ENCODE assay signal across 1 cellular context in the genomic region with DNA sequence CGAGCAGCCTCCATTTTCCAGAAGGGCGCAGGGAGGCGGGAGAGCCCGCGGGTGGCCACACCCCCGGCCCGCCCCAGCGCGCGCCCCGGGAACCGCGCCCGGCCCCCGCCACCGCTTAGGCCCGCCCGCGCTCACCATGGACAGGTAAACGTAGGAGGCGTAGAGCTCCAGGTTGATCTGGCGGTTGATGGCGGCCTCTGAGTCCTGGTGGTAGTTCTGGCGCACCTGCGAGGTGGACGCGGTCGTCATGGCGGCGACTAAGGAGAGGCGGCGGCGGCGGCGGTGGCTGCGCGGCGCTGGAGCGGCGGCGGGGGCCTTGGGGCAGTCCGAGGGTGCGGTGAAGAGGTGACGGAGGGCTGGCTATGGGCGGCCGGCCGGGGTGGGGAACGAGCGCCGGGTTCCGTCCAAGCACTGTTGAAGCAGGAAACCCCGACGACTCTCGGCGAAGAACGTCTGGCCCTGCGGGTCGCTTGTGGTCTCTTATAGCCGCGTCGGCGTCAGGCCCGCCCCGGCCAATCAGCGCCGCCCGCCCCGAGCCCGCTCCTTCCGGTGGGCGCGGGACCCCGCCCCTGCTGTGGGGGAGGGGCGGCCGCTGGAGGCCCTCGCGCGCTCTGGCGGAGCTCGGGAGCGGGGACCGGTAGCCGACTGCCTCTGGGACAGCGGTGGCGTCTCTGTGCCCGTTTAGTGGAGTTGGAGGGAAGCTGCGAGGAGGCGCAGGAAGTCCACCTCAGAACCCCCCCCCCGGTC.
TF ChIP-seq lines count a peak whose summit lies in the region.

A gene (minus strand): TSS at position 458 of the 747 bp plus-strand sequence. CDS start 209 bp downstream, at position 249.

TF ChIP-seq in HepG2, 621 proteins besides CTCF, POLR2A, EP300 and RAD21 (continued from another document and continues in another):
- TF ChIP-seq, protein P1, sequence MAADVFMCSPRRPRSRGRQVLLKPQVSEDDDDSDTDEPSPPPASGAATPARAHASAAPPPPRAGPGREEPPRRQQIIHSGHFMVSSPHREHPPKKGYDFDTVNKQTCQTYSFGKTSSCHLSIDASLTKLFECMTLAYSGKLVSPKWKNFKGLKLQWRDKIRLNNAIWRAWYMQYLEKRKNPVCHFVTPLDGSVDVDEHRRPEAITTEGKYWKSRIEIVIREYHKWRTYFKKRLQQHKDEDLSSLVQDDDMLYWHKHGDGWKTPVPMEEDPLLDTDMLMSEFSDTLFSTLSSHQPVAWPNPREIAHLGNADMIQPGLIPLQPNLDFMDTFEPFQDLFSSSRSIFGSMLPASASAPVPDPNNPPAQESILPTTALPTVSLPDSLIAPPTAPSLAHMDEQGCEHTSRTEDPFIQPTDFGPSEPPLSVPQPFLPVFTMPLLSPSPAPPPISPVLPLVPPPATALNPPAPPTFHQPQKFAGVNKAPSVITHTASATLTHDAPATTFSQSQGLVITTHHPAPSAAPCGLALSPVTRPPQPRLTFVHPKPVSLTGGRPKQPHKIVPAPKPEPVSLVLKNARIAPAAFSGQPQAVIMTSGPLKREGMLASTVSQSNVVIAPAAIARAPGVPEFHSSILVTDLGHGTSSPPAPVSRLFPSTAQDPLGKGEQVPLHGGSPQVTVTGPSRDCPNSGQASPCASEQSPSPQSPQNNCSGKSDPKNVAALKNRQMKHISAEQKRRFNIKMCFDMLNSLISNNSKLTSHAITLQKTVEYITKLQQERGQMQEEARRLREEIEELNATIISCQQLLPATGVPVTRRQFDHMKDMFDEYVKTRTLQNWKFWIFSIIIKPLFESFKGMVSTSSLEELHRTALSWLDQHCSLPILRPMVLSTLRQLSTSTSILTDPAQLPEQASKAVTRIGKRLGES (CRISPR knock-in tag; IDR thresholded peaks at IDR 0.05; ENCODE audit: borderline replicate concordance), result 0 out of 2 replicates have a peak, but pooled peaks have one; percentile 61
- TF ChIP-seq NFE2L1 (CRISPR knock-in tag; IDR thresholded peaks at IDR 0.05; ENCODE audit: borderline replicate concordance) (no peak), KMT2A (CRISPR knock-in tag; IDR thresholded peaks at IDR 0.05) (peak; percentile 3; the same call in 1 of the 2 replicates), ZFP37 (CRISPR knock-in tag; IDR thresholded peaks at IDR 0.05; ENCODE audit: borderline replicate concordance) (no peak; the same call in 1 of the 2 replicates), JDP2 (CRISPR knock-in tag; IDR thresholded peaks at IDR 0.05; ENCODE audit: borderline replicate concordance) (peak; percentile 79), CHD4 (IDR thresholded peaks at IDR 0.05; ENCODE audit: borderline replicate concordance, low read length) (no peak), ZFP82 (CRISPR knock-in tag; IDR thresholded peaks at IDR 0.05; ENCODE audit: borderline replicate concordance) (peak; percentile 90), MED8 (CRISPR knock-in tag; IDR thresholded peaks at IDR 0.05; ENCODE audit: insufficient replicate concordance) (no peak), SIX1 (CRISPR knock-in tag; IDR thresholded peaks at IDR 0.05; ENCODE audit: borderline replicate concordance) (0 out of 2 replicates have a peak, but pooled peaks have one; percentile 31), DNMT3B (CRISPR knock-in tag; conservative IDR thresholded peaks at IDR 0.05) (0 out of 2 replicates have a peak, but pooled peaks have one; percentile 10), ZNF354B (CRISPR knock-in tag; IDR thresholded peaks at IDR 0.05) (0 out of 2 replicates have a peak, but pooled peaks have one; percentile 4), MATR3 (CRISPR knock-in tag; IDR thresholded peaks at IDR 0.05) (no peak), ZZZ3 (CRISPR knock-in tag; IDR thresholded peaks at IDR 0.05; ENCODE audit: borderline replicate concordance) (no peak), NFYC (CRISPR knock-in tag; IDR thresholded peaks at IDR 0.05) (peak; percentile 79), BRD4 (CRISPR knock-in tag; IDR thresholded peaks at IDR 0.05) (no peak), ZNF720 (CRISPR knock-in tag; IDR thresholded peaks at IDR 0.05) (no peak), HOXD1 (CRISPR knock-in tag; IDR thresholded peaks at IDR 0.05) (peak; percentile 55; the same call in 1 of the 2 replicates), ZNF235 (CRISPR knock-in tag; IDR thresholded peaks at IDR 0.05; ENCODE audit: borderline replicate concordance) (no peak), RBFOX2 (IDR thresholded peaks at IDR 0.05; ENCODE audit: low read depth, low read length) (peak; percentile 99), SP4 (CRISPR knock-in tag; IDR thresholded peaks at IDR 0.05) (peak; percentile 90), SOX5 (CRISPR knock-in tag; IDR thresholded peaks at IDR 0.05; ENCODE audit: borderline replicate concordance) (peak; percentile 20; the same call in 1 of the 2 replicates), ZSCAN20 (CRISPR knock-in tag; IDR thresholded peaks at IDR 0.05; ENCODE audit: borderline replicate concordance) (peak; percentile 81), U2AF1 (optimal IDR thresholded peaks at IDR 0.05; ENCODE audit: low read depth, low read length) (no peak), ESRRA (CRISPR knock-in tag; IDR thresholded peaks at IDR 0.05; ENCODE audit: low read depth) (no peak), KDM5A (IDR thresholded peaks at IDR 0.05; ENCODE audit: borderline replicate concordance, low read length) (0 out of 2 replicates have a peak, but pooled peaks have one; percentile 23), CEBPB (IDR thresholded peaks at IDR 0.05; ENCODE audit: borderline replicate concordance, low read depth, low read length) (no peak), ATF7-NPFF (CRISPR knock-in tag; IDR thresholded peaks at IDR 0.05; ENCODE audit: low read depth) (peak; percentile 76; the same call in 1 of the 2 replicates), ZNF12 (CRISPR knock-in tag; IDR thresholded peaks at IDR 0.05) (no peak), HNRNPH1 (optimal IDR thresholded peaks at IDR 0.05; ENCODE audit: low read depth, low read length) (no peak), ZNF496 (CRISPR knock-in tag; IDR thresholded peaks at IDR 0.05; ENCODE audit: insufficient replicate concordance) (no peak), ZBTB20 (CRISPR knock-in tag; IDR thresholded peaks at IDR 0.05; ENCODE audit: borderline replicate concordance, low read depth) (no peak), AGO1 (IDR thresholded peaks at IDR 0.05; ENCODE audit: low read depth, low read length, poor library complexity, severe bottlenecking) (no peak), HDAC2 (CRISPR knock-in tag; IDR thresholded peaks at IDR 0.05) (no peak), ZNF329 (CRISPR knock-in tag; IDR thresholded peaks at IDR 0.05; ENCODE audit: low read depth) (no peak), ZNF589 (CRISPR knock-in tag; conservative IDR thresholded peaks at IDR 0.05) (peak; percentile 57; the same call in 1 of the 2 replicates)
- TF ChIP-seq, protein P2, sequence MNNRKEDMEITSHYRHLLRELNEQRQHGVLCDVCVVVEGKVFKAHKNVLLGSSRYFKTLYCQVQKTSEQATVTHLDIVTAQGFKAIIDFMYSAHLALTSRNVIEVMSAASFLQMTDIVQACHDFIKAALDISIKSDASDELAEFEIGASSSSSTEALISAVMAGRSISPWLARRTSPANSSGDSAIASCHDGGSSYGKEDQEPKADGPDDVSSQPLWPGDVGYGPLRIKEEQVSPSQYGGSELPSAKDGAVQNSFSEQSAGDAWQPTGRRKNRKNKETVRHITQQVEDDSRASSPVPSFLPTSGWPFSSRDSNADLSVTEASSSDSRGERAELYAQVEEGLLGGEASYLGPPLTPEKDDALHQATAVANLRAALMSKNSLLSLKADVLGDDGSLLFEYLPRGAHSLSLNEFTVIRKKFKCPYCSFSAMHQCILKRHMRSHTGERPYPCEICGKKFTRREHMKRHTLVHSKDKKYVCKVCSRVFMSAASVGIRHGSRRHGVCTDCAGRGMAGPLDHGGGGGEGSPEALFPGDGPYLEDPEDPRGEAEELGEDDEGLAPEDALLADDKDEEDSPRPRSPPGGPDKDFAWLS (CRISPR knock-in tag; IDR thresholded peaks at IDR 0.05; ENCODE audit: borderline replicate concordance), result no peak
- TF ChIP-seq, protein P3, sequence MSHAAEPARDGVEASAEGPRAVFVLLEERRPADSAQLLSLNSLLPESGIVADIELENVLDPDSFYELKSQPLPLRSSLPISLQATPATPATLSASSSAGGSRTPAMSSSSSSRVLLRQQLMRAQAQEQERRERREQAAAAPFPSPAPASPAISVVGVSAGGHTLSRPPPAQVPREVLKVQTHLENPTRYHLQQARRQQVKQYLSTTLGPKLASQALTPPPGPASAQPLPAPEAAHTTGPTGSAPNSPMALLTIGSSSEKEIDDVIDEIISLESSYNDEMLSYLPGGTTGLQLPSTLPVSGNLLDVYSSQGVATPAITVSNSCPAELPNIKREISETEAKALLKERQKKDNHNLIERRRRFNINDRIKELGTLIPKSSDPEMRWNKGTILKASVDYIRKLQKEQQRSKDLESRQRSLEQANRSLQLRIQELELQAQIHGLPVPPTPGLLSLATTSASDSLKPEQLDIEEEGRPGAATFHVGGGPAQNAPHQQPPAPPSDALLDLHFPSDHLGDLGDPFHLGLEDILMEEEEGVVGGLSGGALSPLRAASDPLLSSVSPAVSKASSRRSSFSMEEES (CRISPR knock-in tag; IDR thresholded peaks at IDR 0.05), result no peak; the same call in 1 of the 2 replicates
- TF ChIP-seq, protein P4, sequence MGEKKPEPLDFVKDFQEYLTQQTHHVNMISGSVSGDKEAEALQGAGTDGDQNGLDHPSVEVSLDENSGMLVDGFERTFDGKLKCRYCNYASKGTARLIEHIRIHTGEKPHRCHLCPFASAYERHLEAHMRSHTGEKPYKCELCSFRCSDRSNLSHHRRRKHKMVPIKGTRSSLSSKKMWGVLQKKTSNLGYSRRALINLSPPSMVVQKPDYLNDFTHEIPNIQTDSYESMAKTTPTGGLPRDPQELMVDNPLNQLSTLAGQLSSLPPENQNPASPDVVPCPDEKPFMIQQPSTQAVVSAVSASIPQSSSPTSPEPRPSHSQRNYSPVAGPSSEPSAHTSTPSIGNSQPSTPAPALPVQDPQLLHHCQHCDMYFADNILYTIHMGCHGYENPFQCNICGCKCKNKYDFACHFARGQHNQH (CRISPR knock-in tag; IDR thresholded peaks at IDR 0.05), result peak; percentile 82
- TF ChIP-seq, protein P5, sequence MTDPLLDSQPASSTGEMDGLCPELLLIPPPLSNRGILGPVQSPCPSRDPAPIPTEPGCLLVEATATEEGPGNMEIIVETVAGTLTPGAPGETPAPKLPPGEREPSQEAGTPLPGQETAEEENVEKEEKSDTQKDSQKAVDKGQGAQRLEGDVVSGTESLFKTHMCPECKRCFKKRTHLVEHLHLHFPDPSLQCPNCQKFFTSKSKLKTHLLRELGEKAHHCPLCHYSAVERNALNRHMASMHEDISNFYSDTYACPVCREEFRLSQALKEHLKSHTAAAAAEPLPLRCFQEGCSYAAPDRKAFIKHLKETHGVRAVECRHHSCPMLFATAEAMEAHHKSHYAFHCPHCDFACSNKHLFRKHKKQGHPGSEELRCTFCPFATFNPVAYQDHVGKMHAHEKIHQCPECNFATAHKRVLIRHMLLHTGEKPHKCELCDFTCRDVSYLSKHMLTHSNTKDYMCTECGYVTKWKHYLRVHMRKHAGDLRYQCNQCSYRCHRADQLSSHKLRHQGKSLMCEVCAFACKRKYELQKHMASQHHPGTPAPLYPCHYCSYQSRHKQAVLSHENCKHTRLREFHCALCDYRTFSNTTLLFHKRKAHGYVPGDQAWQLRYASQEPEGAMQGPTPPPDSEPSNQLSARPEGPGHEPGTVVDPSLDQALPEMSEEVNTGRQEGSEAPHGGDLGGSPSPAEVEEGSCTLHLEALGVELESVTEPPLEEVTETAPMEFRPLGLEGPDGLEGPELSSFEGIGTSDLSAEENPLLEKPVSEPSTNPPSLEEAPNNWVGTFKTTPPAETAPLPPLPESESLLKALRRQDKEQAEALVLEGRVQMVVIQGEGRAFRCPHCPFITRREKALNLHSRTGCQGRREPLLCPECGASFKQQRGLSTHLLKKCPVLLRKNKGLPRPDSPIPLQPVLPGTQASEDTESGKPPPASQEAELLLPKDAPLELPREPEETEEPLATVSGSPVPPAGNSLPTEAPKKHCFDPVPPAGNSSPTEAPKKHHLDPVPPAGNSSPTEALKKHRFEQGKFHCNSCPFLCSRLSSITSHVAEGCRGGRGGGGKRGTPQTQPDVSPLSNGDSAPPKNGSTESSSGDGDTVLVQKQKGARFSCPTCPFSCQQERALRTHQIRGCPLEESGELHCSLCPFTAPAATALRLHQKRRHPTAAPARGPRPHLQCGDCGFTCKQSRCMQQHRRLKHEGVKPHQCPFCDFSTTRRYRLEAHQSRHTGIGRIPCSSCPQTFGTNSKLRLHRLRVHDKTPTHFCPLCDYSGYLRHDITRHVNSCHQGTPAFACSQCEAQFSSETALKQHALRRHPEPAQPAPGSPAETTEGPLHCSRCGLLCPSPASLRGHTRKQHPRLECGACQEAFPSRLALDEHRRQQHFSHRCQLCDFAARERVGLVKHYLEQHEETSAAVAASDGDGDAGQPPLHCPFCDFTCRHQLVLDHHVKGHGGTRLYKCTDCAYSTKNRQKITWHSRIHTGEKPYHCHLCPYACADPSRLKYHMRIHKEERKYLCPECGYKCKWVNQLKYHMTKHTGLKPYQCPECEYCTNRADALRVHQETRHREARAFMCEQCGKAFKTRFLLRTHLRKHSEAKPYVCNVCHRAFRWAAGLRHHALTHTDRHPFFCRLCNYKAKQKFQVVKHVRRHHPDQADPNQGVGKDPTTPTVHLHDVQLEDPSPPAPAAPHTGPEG (CRISPR knock-in tag; IDR thresholded peaks at IDR 0.05), result peak; percentile 38; the same call in 1 of the 2 replicates
- TF ChIP-seq, protein P6, sequence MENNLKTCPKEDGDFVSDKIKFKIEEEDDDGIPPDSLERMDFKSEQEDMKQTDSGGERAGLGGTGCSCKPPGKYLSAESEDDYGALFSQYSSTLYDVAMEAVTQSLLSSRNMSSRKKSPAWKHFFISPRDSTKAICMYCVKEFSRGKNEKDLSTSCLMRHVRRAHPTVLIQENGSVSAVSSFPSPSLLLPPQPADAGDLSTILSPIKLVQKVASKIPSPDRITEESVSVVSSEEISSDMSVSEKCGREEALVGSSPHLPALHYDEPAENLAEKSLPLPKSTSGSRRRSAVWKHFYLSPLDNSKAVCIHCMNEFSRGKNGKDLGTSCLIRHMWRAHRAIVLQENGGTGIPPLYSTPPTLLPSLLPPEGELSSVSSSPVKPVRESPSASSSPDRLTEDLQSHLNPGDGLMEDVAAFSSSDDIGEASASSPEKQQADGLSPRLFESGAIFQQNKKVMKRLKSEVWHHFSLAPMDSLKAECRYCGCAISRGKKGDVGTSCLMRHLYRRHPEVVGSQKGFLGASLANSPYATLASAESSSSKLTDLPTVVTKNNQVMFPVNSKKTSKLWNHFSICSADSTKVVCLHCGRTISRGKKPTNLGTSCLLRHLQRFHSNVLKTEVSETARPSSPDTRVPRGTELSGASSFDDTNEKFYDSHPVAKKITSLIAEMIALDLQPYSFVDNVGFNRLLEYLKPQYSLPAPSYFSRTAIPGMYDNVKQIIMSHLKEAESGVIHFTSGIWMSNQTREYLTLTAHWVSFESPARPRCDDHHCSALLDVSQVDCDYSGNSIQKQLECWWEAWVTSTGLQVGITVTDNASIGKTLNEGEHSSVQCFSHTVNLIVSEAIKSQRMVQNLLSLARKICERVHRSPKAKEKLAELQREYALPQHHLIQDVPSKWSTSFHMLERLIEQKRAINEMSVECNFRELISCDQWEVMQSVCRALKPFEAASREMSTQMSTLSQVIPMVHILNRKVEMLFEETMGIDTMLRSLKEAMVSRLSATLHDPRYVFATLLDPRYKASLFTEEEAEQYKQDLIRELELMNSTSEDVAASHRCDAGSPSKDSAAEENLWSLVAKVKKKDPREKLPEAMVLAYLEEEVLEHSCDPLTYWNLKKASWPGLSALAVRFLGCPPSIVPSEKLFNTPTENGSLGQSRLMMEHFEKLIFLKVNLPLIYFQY (CRISPR knock-in tag; IDR thresholded peaks at IDR 0.05; ENCODE audit: borderline replicate concordance), result peak; percentile 68; the same call in 1 of the 2 replicates
